ENCODE assay signal across 11 cellular contexts in the genomic region with DNA sequence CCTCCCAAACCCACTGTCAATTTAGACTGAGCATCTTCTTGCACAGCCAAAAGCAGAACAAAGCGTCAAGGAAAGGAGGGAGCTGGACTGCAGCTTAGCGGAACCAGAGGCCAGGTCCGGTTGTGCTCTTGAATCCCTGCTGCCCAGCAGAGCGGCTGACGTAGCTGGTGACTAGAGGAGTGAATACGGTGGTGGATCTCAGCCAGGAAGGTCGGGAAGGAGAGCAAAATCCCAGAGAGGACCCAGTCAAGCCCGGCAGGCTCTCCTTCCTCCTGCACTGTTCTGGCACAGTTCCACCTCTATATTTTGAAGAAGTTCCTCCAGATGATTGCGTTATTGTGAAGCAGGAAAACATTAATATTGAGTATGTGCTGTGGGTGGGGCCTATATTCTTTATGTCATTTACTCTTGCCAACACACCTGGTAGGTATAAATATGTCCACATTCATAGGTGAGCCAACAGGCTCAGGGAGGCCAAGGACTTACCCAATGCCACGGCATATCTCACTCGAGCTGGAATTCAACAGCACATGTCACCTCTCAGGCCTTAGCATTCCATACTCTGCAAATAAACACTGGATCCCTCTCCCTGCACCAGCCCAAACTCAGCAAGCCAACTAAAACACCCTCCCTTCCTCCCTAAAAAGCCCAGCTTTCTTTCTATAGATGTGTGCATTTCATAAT. TPM values are rescaled to one million over a fixed set of nuclear protein-coding genes. Genes with fewer than 3 reads are reported as not detected.
DNase-seq lines count a peak whose midpoint lies in the region; ATAC-seq and TF ChIP-seq lines count a peak whose summit lies in the region.
"Had no signal": no experiment of that assay in that cellular context is flagged by ENCODE, and none has a peak within 500 bp of the region (broad histone marks: within the 10 kb centered on the region; RNA-seq: fewer than 3 reads in every experiment).

No MANE protein-coding gene starts in this region.

- H3K27me3 ChIP-seq in heart right ventricle: no peaks in the 10 kb centered on the region
- H3K27me3 ChIP-seq in effector memory CD4-positive, alpha-beta T cell (replicated peaks; ENCODE audit: control insufficient read depth, insufficient read depth, low read length, poor library complexity, severe bottlenecking): no peaks in the 10 kb centered on the region

- ATAC-seq in heart right ventricle: peak; percentile 31 to 85 (median 74)
- ATAC-seq: natural killer cell had no signal

- intact Hi-C loops in heart right ventricle (cut with DNase I): no loop called here

- no peaks in the 10 kb centered on the region for H3K9me3 ChIP-seq in SK-N-MC (ENCODE audit: low read depth, low read length)
- no peaks in the 10 kb centered on the region for H3K9me3 ChIP-seq in heart right ventricle
- no peaks in the 10 kb centered on the region for H3K9me3 ChIP-seq in effector memory CD4-positive, alpha-beta T cell (ENCODE audit: control insufficient read depth, low read length)

- no peak for TF ChIP-seq CTCF in heart right ventricle (IDR thresholded peaks at IDR 0.05)

- WGBS in heart right ventricle, 2 donors: 18 to 23% methylated on average over 11 of the region's 11 CpGs

- H3K9ac ChIP-seq in SK-N-MC (ENCODE audit: insufficient read length): no peak overlapping the region

- H3K4me1 ChIP-seq in heart right ventricle: peaks cover 9 to 39% (median 28%) of the 10 kb centered on the region in 9 donors
- no peaks in the 10 kb centered on the region for H3K4me1 ChIP-seq in effector memory CD4-positive, alpha-beta T cell (ENCODE audit: control insufficient read depth, insufficient read depth, low read length, poor library complexity, severe bottlenecking)

- DNase-seq in HCEC 1CT (peak; percentile 14), SK-N-MC (ENCODE audit: low read depth, low spot score) (no peak), heart right ventricle (peak; percentile 62 to 80), putamen (ENCODE audit: low spot score) (peak; percentile 28), NCI-H1436 (lab: John Stamatoyannopoulos, UW) (no peak), DMS53 treated with DMSO at 0.1 percent for 48 hours (lab: John Stamatoyannopoulos, UW; ENCODE audit: unreplicated experiment) (no peak), SW 1271 (lab: John Stamatoyannopoulos, UW) (no peak)
- DNase-seq in effector memory CD4-positive, alpha-beta T cell: no peak
- DNase-seq: Calu3, natural killer cell, NCI-H2171 had no signal

- H3K36me3 ChIP-seq in SK-N-MC (ENCODE audit: insufficient read depth, low read length): no peaks in the 10 kb centered on the region
- H3K36me3 ChIP-seq in heart right ventricle: no peaks in the 10 kb centered on the region
- H3K36me3 ChIP-seq in effector memory CD4-positive, alpha-beta T cell (ENCODE audit: control insufficient read depth, insufficient read depth, low read length): no peaks in the 10 kb centered on the region

- no peak overlapping the region for H3K4me3 ChIP-seq in SK-N-MC
- H3K4me3 ChIP-seq in heart right ventricle: no peak overlapping the region
- H3K4me3 ChIP-seq in effector memory CD4-positive, alpha-beta T cell (ENCODE audit: insufficient read depth, low read depth, low read length, poor library complexity, severe bottlenecking): no peak overlapping the region

- H3K27ac ChIP-seq in SK-N-MC: peak overlapping the region; percentile 32; the same call in 1 of the 2 replicates
- H3K27ac ChIP-seq in heart right ventricle: peak overlapping the region in 8 of 10 donors; percentile 7 to 63 (median 36)
- no peak overlapping the region for H3K27ac ChIP-seq in effector memory CD4-positive, alpha-beta T cell (ENCODE audit: insufficient read depth, low read length, poor library complexity, severe bottlenecking)

RNA-seq across cellular contexts. Expression of gene ABCB10, which starts 23.6 kb away (rescaled TPM):
- 10 to 100 TPM in 8 of 10 donors, 1 to 10 TPM in 2; 8.9 to 13.5 (median 11.9) TPM for total RNA-seq in heart right ventricle
- 10 to 100 TPM in 1 of 2 donors, 1 to 10 TPM in 1; 4.2 to 11.1 TPM for polyA plus RNA-seq in heart right ventricle

RNA-seq across cellular contexts. Expression of gene TAF5L, which starts 43.8 kb away (rescaled TPM):
- total RNA-seq in heart right ventricle: 10 to 100 TPM in 9 of 10 donors, 1 to 10 TPM in 1; 9.7 to 13.7 (median 11.2) TPM
- 1 to 10 TPM; 6.0 to 8.6 TPM for polyA plus RNA-seq in heart right ventricle

RNA-seq across cellular contexts. Expression of gene URB2, which starts 43.9 kb away (rescaled TPM):
- 1 to 10 TPM; 2.9 to 5.6 (median 4.4) TPM for total RNA-seq in heart right ventricle
- polyA plus RNA-seq in heart right ventricle: 1 to 10 TPM; 1.6 to 2.1 TPM

Comparison
In these comparisons a context has a peak if more than half of its experiments do, and no peak if none do; other contexts are left out.
1. DNase-seq: peak in HCEC 1CT (single experiment), heart right ventricle (2 of 2) and putamen (single experiment); none in SK-N-MC (single experiment), effector memory CD4-positive, alpha-beta T cell (0 of 3), NCI-H1436 (single experiment), DMS53 treated with DMSO at 0.1 percent for 48 hours (single experiment) and SW 1271 (0 of 2).